Comparison of ENCODE assay signal across 9 cellular contexts in genomic region chr16:87965973-87966667, GRCh38. TPM values are rescaled to one million over a fixed set of nuclear protein-coding genes. Genes with fewer than 3 reads are reported as not detected.
A peak's percentile ranks its signal among the peaks of the same experiment; 100 is the strongest.
DNase-seq lines count a peak whose midpoint lies in the region; ATAC-seq and TF ChIP-seq lines count a peak whose summit lies in the region.
"Had no signal": no experiment of that assay in that cellular context is flagged by ENCODE, and none has a peak within 500 bp of the region (broad histone marks: within the 10 kb centered on the region; RNA-seq: fewer than 3 reads in every experiment).

No MANE protein-coding gene starts in this region.

- no peak for TF ChIP-seq CTCF in mucosa of descending colon (IDR thresholded peaks at IDR 0.05)
- no peak for TF ChIP-seq CTCF in upper lobe of right lung (IDR thresholded peaks at IDR 0.05)

- peak; percentile 35 for ATAC-seq in mucosa of descending colon
- ATAC-seq in upper lobe of right lung: no peak
- no peak for ATAC-seq in HG02885 (IDR thresholded peaks at IDR 0.05; ENCODE audit: poor library complexity, unreplicated experiment)

- intact Hi-C loops in dendritic cell treated with granulocyte-macrophage colony-stimulating factor and Interleukin-4, amounts not matched to agents 40 ng/mL and 50 ng/mL, for 4 days (cut with micrococcal nuclease): no loop called here
- intact Hi-C loops in mucosa of descending colon (cut with DNase I, micrococcal nuclease) (no loop called here), upper lobe of right lung (cut with DNase I) (no loop called here)

- DNase-seq in activated naive CD4-positive, alpha-beta T cell treated with Interleukin-2 at 50 U/mL for 16 hours: no peak
- DNase-seq in mucosa of descending colon (no peak), upper lobe of right lung (no peak), mesenteric fat pad (ENCODE audit: low spot score) (no peak), EL (no peak)

- peaks cover 17% of the 10 kb centered on the region for H3K36me3 Mint-ChIP-seq in activated naive CD4-positive, alpha-beta T cell treated with anti-CD3 and anti-CD28 coated beads, Interleukin-2, amount 50 U/mL, for 24 hours
- peaks cover 32% of the 10 kb centered on the region for H3K36me3 Mint-ChIP-seq in dendritic cell treated with granulocyte-macrophage colony-stimulating factor and Interleukin-4, amounts not matched to agents 40 ng/mL and 50 ng/mL, for 4 days (ENCODE audit: low read depth)

- H3K27ac ChIP-seq in upper lobe of right lung: peak overlapping the region; percentile 78

- H3K4me3 ChIP-seq in mucosa of descending colon: no peak overlapping the region
- no peak overlapping the region for H3K4me3 ChIP-seq in upper lobe of right lung

- H3K4me1 Mint-ChIP-seq in activated naive CD4-positive, alpha-beta T cell treated with anti-CD3 and anti-CD28 coated beads, Interleukin-2, amount 50 U/mL, for 24 hours: peaks cover 72% of the 10 kb centered on the region
- H3K4me1 Mint-ChIP-seq in dendritic cell treated with granulocyte-macrophage colony-stimulating factor and Interleukin-4, amounts not matched to agents 40 ng/mL and 50 ng/mL, for 4 days (ENCODE audit: low read depth): peaks cover 46% of the 10 kb centered on the region

- no peak overlapping the region for H3K4me3 Mint-ChIP-seq in activated naive CD4-positive, alpha-beta T cell treated with anti-CD3 and anti-CD28 coated beads, Interleukin-2, amount 50 U/mL, for 24 hours
- H3K4me3 Mint-ChIP-seq in dendritic cell treated with granulocyte-macrophage colony-stimulating factor and Interleukin-4, amounts not matched to agents 40 ng/mL and 50 ng/mL, for 4 days: no peak overlapping the region

- H3K36me3 ChIP-seq in mucosa of descending colon (ENCODE audit: low read depth) (no peaks in the 10 kb centered on the region), upper lobe of right lung (no peaks in the 10 kb centered on the region)

- no peaks in the 10 kb centered on the region for H3K27me3 ChIP-seq in upper lobe of right lung

- H3K9me3 ChIP-seq in mucosa of descending colon (peaks cover 4% of the 10 kb centered on the region), upper lobe of right lung (no peaks in the 10 kb centered on the region)

- H3K27ac Mint-ChIP-seq in activated naive CD4-positive, alpha-beta T cell treated with anti-CD3 and anti-CD28 coated beads, Interleukin-2, amount 50 U/mL, for 24 hours: peak overlapping the region; percentile 83
- peak overlapping the region; percentile 82 for H3K27ac Mint-ChIP-seq in dendritic cell treated with granulocyte-macrophage colony-stimulating factor and Interleukin-4, amounts not matched to agents 40 ng/mL and 50 ng/mL, for 4 days

- H3K4me1 ChIP-seq in mucosa of descending colon (ENCODE audit: low read depth) (peaks cover 15% of the 10 kb centered on the region), upper lobe of right lung (peaks cover 25% of the 10 kb centered on the region)

- H3K9me3 Mint-ChIP-seq in activated naive CD4-positive, alpha-beta T cell treated with anti-CD3 and anti-CD28 coated beads, Interleukin-2, amount 50 U/mL, for 24 hours: peaks cover 3% of the 10 kb centered on the region
- peaks cover 7% of the 10 kb centered on the region for H3K9me3 Mint-ChIP-seq in dendritic cell treated with granulocyte-macrophage colony-stimulating factor and Interleukin-4, amounts not matched to agents 40 ng/mL and 50 ng/mL, for 4 days

- no peaks in the 10 kb centered on the region for H3K27me3 Mint-ChIP-seq in activated naive CD4-positive, alpha-beta T cell treated with anti-CD3 and anti-CD28 coated beads, Interleukin-2, amount 50 U/mL, for 24 hours
- no peaks in the 10 kb centered on the region for H3K27me3 Mint-ChIP-seq in dendritic cell treated with granulocyte-macrophage colony-stimulating factor and Interleukin-4, amounts not matched to agents 40 ng/mL and 50 ng/mL, for 4 days

RNA-seq across cellular contexts. Expression of gene BANP, which starts 14.9 kb away (rescaled TPM):
- 10 to 100 TPM; 24.4 to 36.0 (median 26.1) TPM for total RNA-seq in mucosa of descending colon
- 20.6 TPM for total RNA-seq in upper lobe of right lung
- 28.8 TPM for total RNA-seq in mesenteric fat pad

RNA-seq across cellular contexts. Expression of gene CA5A, which starts 29.8 kb away (rescaled TPM):
- under 1 TPM in 2 of 3 donors, not detected in 1; 0.05 to 0.25 TPM for total RNA-seq in mucosa of descending colon
- not detected for total RNA-seq in upper lobe of right lung
- not detected for total RNA-seq in mesenteric fat pad
- total RNA-seq: HT1080 had no signal
